15 cellular contexts compared by ENCODE assay signal in genomic region chr2:20362701-20363435, GRCh38. TPM values are rescaled to one million over a fixed set of nuclear protein-coding genes. Genes with fewer than 3 reads are reported as not detected.
DNase-seq lines count a peak whose midpoint lies in the region; ATAC-seq and TF ChIP-seq lines count a peak whose summit lies in the region.
"Had no signal": no experiment of that assay in that cellular context is flagged by ENCODE, and none has a peak within 500 bp of the region (broad histone marks: within the 10 kb centered on the region; RNA-seq: fewer than 3 reads in every experiment).

No MANE protein-coding gene starts in this region.

- H3K9ac ChIP-seq in HCT116 (ENCODE audit: low read length) (no peak overlapping the region), PC-3 (ENCODE audit: low read length) (no peak overlapping the region)

- ATAC-seq in HCT116 (peak; percentile 52; the same call in 1 of the 2 replicates), PC-3 (no peak), HG03520 (IDR thresholded peaks at IDR 0.05; ENCODE audit: unreplicated experiment) (no peak)
- ATAC-seq: GM12878, GM23338 had no signal

- no TSS peak for BruUV-seq in HCT116 (replicated peaks; lab: Mats Ljungman, UMichigan)
- no TSS peak for BruUV-seq in PC-3 (replicated peaks; lab: Mats Ljungman, UMichigan)

- RAD21 ChIA-PET in HCT116 (lab: Charles Lee; ENCODE audit: low non-redundant PET in 1 of 2, low total read pairs in 2 of 2, uncharacterized antibody in 2 of 2, unreplicated experiment in 2 of 2) = no interaction called here

- H4K20me1 ChIP-seq in HCT116 (ENCODE audit: insufficient read depth) (no peaks in the 10 kb centered on the region), PC-3 (ENCODE audit: low read length) (no peaks in the 10 kb centered on the region)

- no peak overlapping the region for H2AFZ ChIP-seq in HCT116 (ENCODE audit: low read depth, low read length, poor library complexity, severe bottlenecking)
- no peak overlapping the region for H2AFZ ChIP-seq in PC-3 (ENCODE audit: low read length)
- H2AFZ ChIP-seq: GM23338 had no signal

- CTCF ChIA-PET in HCT116 (lab: Charles Lee) (no interaction called here), PC-3 (lab: Charles Lee) (no interaction called here)

- H3K9me2 ChIP-seq in HCT116 (ENCODE audit: insufficient read depth) (no peaks in the 10 kb centered on the region), PC-3 (replicated peaks; ENCODE audit: low read length) (no peaks in the 10 kb centered on the region)

- H3F3A ChIP-seq in PC-3 (ENCODE audit: low read length, unreplicated experiment) = no peaks in the 10 kb centered on the region

- POLR2A ChIA-PET in HCT116 (lab: Charles Lee) (no interaction called here), PC-3 (lab: Charles Lee; ENCODE audit: unreplicated experiment) (no interaction called here)

- intact Hi-C loops in HCT116 (cut with micrococcal nuclease) (no loop called here), PC-3 (cut with micrococcal nuclease) (no loop called here)

- no peak for DNase-seq in HCT116 (ENCODE audit: low read depth, low spot score)
- DNase-seq in PC-3 = peak; percentile 35
- DNase-seq in ecto neural progenitor cell (ENCODE audit: low spot score) = peak; percentile 19
- peak; percentile 41 for DNase-seq in kidney tubule cell (ENCODE audit: low spot score)
- DNase-seq in OCI-M1 (lab: John Stamatoyannopoulos, UW) = no peak
- no peak for DNase-seq in mesenteric fat pad (ENCODE audit: low spot score)
- DNase-seq: C1 segment of cervical spinal cord; Calu3; CD4-positive, alpha-beta T cell; DMS 273 treated with DMSO at 0.1 percent for 48 hours; H9; HFFc6 had no signal

- TF ChIP-seq CTCF in HCT116 (IDR thresholded peaks at IDR 0.05 in 2 of 3, conservative IDR thresholded peaks at IDR 0.05 in 1 of 3; ENCODE audit: borderline replicate concordance in 1 of 3, insufficient read depth in 1 of 3, low read depth in 2 of 3, low read length in 2 of 3) = no peak
- no peak for TF ChIP-seq CTCF in PC-3 (conservative IDR thresholded peaks at IDR 0.05; ENCODE audit: low read depth, low read length)

- peaks cover 0 to 10% of the 10 kb centered on the region in 2 experiments; a peak in 1 of 4 replicates for H3K4me1 ChIP-seq in HCT116 (ENCODE audit: control insufficient read depth in 1 of 2, insufficient read depth in 2 of 2, low read length in 2 of 2)
- peaks cover 22% of the 10 kb centered on the region for H3K4me1 ChIP-seq in PC-3 (ENCODE audit: insufficient read depth, low read length)

- TF ChIP-seq POLR2A in HCT116 (IDR thresholded peaks at IDR 0.05; ENCODE audit: borderline replicate concordance, extremely low read depth, insufficient read depth, insufficient read length) = no peak

- no peaks in the 10 kb centered on the region for H3K79me2 ChIP-seq in HCT116 (ENCODE audit: insufficient read depth, low read length)
- H3K79me2 ChIP-seq in PC-3 (ENCODE audit: low read length) = no peaks in the 10 kb centered on the region

- H3K4me2 ChIP-seq in HCT116 (ENCODE audit: low read length) (no peak overlapping the region), PC-3 (ENCODE audit: low read length) (no peak overlapping the region)
- H3K4me2 ChIP-seq: GM23338 had no signal

- no peaks in the 10 kb centered on the region for H3K36me3 ChIP-seq in HCT116 (ENCODE audit: control insufficient read depth in 1 of 2, insufficient read depth in 2 of 2, low read length in 2 of 2)
- H3K36me3 ChIP-seq in PC-3 (ENCODE audit: low read depth, low read length) = no peaks in the 10 kb centered on the region

- no peaks in the 10 kb centered on the region for H3K9me3 ChIP-seq in HCT116 (ENCODE audit: control insufficient read depth in 1 of 2, insufficient read depth in 1 of 2, low read depth in 1 of 2, low read length in 2 of 2)
- H3K9me3 ChIP-seq in PC-3 (ENCODE audit: low read length) = no peaks in the 10 kb centered on the region

- TF ChIP-seq RAD21 in HCT116 (IDR thresholded peaks at IDR 0.05; ENCODE audit: low read depth) = no peak

- H3K4me3 ChIP-seq in HCT116 (replicated peaks in 1 of 2; ENCODE audit: low read depth in 1 of 2, low read length in 2 of 2) (no peak overlapping the region), PC-3 (ENCODE audit: low read length) (no peak overlapping the region)
- H3K4me3 ChIP-seq: GM12878, GM23338 had no signal

- no peaks in the 10 kb centered on the region for H3K27me3 ChIP-seq in HCT116 (ENCODE audit: insufficient read depth, low read length)
- H3K27me3 ChIP-seq in PC-3 (ENCODE audit: low read length) = no peaks in the 10 kb centered on the region

- H3K27ac ChIP-seq in HCT116 (ENCODE audit: low read depth, low read length) (no peak overlapping the region), PC-3 (ENCODE audit: low read length) (no peak overlapping the region)

TF ChIP-seq in HCT116, 20 proteins besides CTCF, POLR2A, EP300 and RAD21:
- TF ChIP-seq ZBTB33 (IDR thresholded peaks at IDR 0.05; ENCODE audit: extremely low read depth, insufficient replicate concordance, low read length) (no peak), TCF7L2 (IDR thresholded peaks at IDR 0.05; ENCODE audit: borderline replicate concordance, extremely low read depth, insufficient read depth, insufficient read length) (no peak), CEBPB (IDR thresholded peaks at IDR 0.05; ENCODE audit: low read depth) (no peak), CBX3 (IDR thresholded peaks at IDR 0.05; ENCODE audit: low read depth) (no peak), ZNF274 (IDR thresholded peaks at IDR 0.05; ENCODE audit: low read depth, low read length) (no peak), JUND (IDR thresholded peaks at IDR 0.05) (no peak), POLR2AphosphoS5 (IDR thresholded peaks at IDR 0.05; ENCODE audit: low read depth, low read length) (no peak), ZFX (IDR thresholded peaks at IDR 0.05) (no peak), EZH2 (IDR thresholded peaks at IDR 0.05) (no peak), SRF (IDR thresholded peaks at IDR 0.05; ENCODE audit: low read depth) (no peak), FOSL1 (IDR thresholded peaks at IDR 0.05; ENCODE audit: low read depth) (no peak), ELF1 (IDR thresholded peaks at IDR 0.05; ENCODE audit: borderline replicate concordance, low read depth) (no peak), REST (IDR thresholded peaks at IDR 0.05; ENCODE audit: low read depth) (no peak), EZH2phosphoT487 (IDR thresholded peaks at IDR 0.05; ENCODE audit: borderline replicate concordance) (no peak), SP1 (IDR thresholded peaks at IDR 0.05; ENCODE audit: low read depth) (no peak), YY1 (IDR thresholded peaks at IDR 0.05; ENCODE audit: extremely low read depth, insufficient replicate concordance, low read depth, low read length) (no peak), SIN3A (IDR thresholded peaks at IDR 0.05; ENCODE audit: low read depth) (no peak), EGR1 (IDR thresholded peaks at IDR 0.05; ENCODE audit: low read depth) (no peak)
- TF ChIP-seq, protein P1, sequence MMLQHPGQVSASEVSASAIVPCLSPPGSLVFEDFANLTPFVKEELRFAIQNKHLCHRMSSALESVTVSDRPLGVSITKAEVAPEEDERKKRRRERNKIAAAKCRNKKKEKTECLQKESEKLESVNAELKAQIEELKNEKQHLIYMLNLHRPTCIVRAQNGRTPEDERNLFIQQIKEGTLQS (IDR thresholded peaks at IDR 0.05) = no peak
- TF ChIP-seq, protein P2, sequence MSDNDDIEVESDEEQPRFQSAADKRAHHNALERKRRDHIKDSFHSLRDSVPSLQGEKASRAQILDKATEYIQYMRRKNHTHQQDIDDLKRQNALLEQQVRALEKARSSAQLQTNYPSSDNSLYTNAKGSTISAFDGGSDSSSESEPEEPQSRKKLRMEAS (IDR thresholded peaks at IDR 0.05) = no peak

RNA-seq across cellular contexts. Expression of gene PUM2, which starts 12.2 kb away (rescaled TPM):
- 105 TPM for total RNA-seq in HCT116 (2021; ENCODE audit: unreplicated experiment)
- 39.0 and 39.7 TPM in 2 replicates for polyA plus RNA-seq in HCT116 (2012)
- total RNA-seq in PC-3 (2014; rRNA removed) = 14.9 and 25.3 TPM in 2 replicates
- total RNA-seq in mesenteric fat pad = 74.2 TPM

Comparison
In these comparisons a context has a peak if more than half of its experiments do, and no peak if none do; other contexts are left out.
1. DNase-seq: peak in PC-3 (single experiment), ecto neural progenitor cell (single experiment) and kidney tubule cell (single experiment); none in HCT116 (single experiment), OCI-M1 (single experiment) and mesenteric fat pad (single experiment).